In the genomic region with DNA sequence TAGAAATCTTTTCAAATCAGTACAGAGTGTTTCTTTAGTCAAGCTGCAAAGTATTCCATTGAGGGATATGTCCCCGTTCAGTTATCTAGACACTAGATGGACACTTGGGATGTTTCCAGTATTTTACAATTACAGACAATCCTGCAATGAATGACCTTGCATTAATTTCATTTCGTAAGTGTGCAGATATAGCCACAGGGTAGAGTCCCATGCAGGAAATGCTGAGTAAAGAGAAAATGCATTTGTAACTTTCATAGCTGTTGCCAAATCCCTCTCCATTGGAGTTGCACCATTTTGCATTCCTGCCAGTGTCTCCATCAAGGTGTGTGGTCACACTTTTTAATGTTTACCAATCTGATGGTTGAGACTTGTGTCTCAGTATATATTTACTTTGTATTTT, we compare ENCODE assay signal across 25 cellular contexts.
DNase-seq lines count a peak whose midpoint lies in the region; ATAC-seq and TF ChIP-seq lines count a peak whose summit lies in the region.
"Had no signal": no experiment of that assay in that cellular context is flagged by ENCODE, and none has a peak within 500 bp of the region (broad histone marks: within the 10 kb centered on the region; RNA-seq: fewer than 3 reads in every experiment).

No MANE protein-coding gene starts in this region.

- H3K27ac Mint-ChIP-seq in activated T-helper 2 cell treated with anti-CD3 and anti-CD28 coated beads, Interferon-gamma antibody, Interleukin-2, Interleukin-4, amounts not matched to agents 10 μg/mL and 5 μg/mL and 100 μg/mL, durations not matched to agents 14 hours and 24 hours and 36 hours: no peak overlapping the region
- H3K27ac Mint-ChIP-seq: activated CD4-positive, alpha-beta memory T cell treated with anti-CD3 and anti-CD28 coated beads for 36 hours; activated naive CD8-positive, alpha-beta T cell treated with anti-CD3 and anti-CD28 coated beads, Interleukin-2, amount 50 U/mL, for 24 hours had no signal

- peaks cover 18% of the 10 kb centered on the region for H3K4me1 Mint-ChIP-seq in activated T-helper 2 cell treated with anti-CD3 and anti-CD28 coated beads, Interferon-gamma antibody, Interleukin-2, Interleukin-4, amounts not matched to agents 10 μg/mL and 5 μg/mL and 100 μg/mL, durations not matched to agents 14 hours and 24 hours and 36 hours (ENCODE audit: low read depth)

- no peak for TF ChIP-seq POLR2A in right lobe of liver (IDR thresholded peaks at IDR 0.05)

- 2% methylated on average over 2 of the region's 2 CpGs for WGBS in right lobe of liver (ENCODE audit: insufficient coverage, low coverage, low lambda C conversion rate, missing lambda C conversion rate)

- H3K4me2 ChIP-seq in BLaER1 treated with 17β-estradiol and CSF1 and Interleukin-3, amounts not matched to agents 10 nM and 100 nM: peak overlapping the region in 7 of 11 experiments; percentile 38 to 96 (median 94); a peak in 14 of 22 replicates

- ATAC-seq in Right ventricle myocardium superior (ENCODE audit: poor library complexity): peak; percentile 40
- peak in 3 of 4 donors; percentile 12 to 39 (median 23) for ATAC-seq in right lobe of liver
- no peak for ATAC-seq in esophagus mucosa
- ATAC-seq: activated naive CD8-positive, alpha-beta T cell treated with anti-CD3 and anti-CD28 coated beads, Interleukin-2, amount 50 U/mL, for 24 hours; gastroesophageal sphincter had no signal

- TF ChIP-seq CTCF in right lobe of liver (IDR thresholded peaks at IDR 0.05): no peak

- H3K4me3 Mint-ChIP-seq in activated T-helper 2 cell treated with anti-CD3 and anti-CD28 coated beads, Interferon-gamma antibody, Interleukin-2, Interleukin-4, amounts not matched to agents 10 μg/mL and 5 μg/mL and 100 μg/mL, durations not matched to agents 14 hours and 24 hours and 36 hours (ENCODE audit: low read depth): no peak overlapping the region
- H3K4me3 Mint-ChIP-seq: activated CD4-positive, alpha-beta memory T cell treated with anti-CD3 and anti-CD28 coated beads for 36 hours; activated naive CD8-positive, alpha-beta T cell treated with anti-CD3 and anti-CD28 coated beads, Interleukin-2, amount 50 U/mL, for 24 hours had no signal

- H4K20me1 ChIP-seq in BLaER1 treated with 17β-estradiol and CSF1 and Interleukin-3, amounts not matched to agents 10 nM and 100 nM: no peaks in the 10 kb centered on the region

- H3K9me3 ChIP-seq in BLaER1 treated with 17β-estradiol and CSF1 and Interleukin-3, amounts not matched to agents 10 nM and 100 nM (replicated peaks in 1 of 11): no peaks in the 10 kb centered on the region; a peak in 2 of 22 replicates
- H3K9me3 ChIP-seq in right lobe of liver: no peaks in the 10 kb centered on the region
- H3K9me3 ChIP-seq: BE2C, gastroesophageal sphincter had no signal

- H3K9me3 Mint-ChIP-seq in activated T-helper 2 cell treated with anti-CD3 and anti-CD28 coated beads, Interferon-gamma antibody, Interleukin-2, Interleukin-4, amounts not matched to agents 10 μg/mL and 5 μg/mL and 100 μg/mL, durations not matched to agents 14 hours and 24 hours and 36 hours: no peaks in the 10 kb centered on the region
- H3K9me3 Mint-ChIP-seq: activated CD4-positive, alpha-beta memory T cell treated with anti-CD3 and anti-CD28 coated beads for 36 hours; activated naive CD8-positive, alpha-beta T cell treated with anti-CD3 and anti-CD28 coated beads, Interleukin-2, amount 50 U/mL, for 24 hours had no signal

- no peaks in the 10 kb centered on the region for H3K36me3 Mint-ChIP-seq in activated T-helper 2 cell treated with anti-CD3 and anti-CD28 coated beads, Interferon-gamma antibody, Interleukin-2, Interleukin-4, amounts not matched to agents 10 μg/mL and 5 μg/mL and 100 μg/mL, durations not matched to agents 14 hours and 24 hours and 36 hours (ENCODE audit: low read depth)
- H3K36me3 Mint-ChIP-seq: activated CD4-positive, alpha-beta memory T cell treated with anti-CD3 and anti-CD28 coated beads for 36 hours had no signal

- intact Hi-C loops in Right ventricle myocardium superior (cut with DNase I) (no loop called here), right lobe of liver (cut with DNase I) (no loop called here)
- intact Hi-C loops in activated T-helper 2 cell treated with anti-CD3 and anti-CD28 coated beads, Interferon-gamma antibody, Interleukin-2, Interleukin-4, amounts not matched to agents 10 μg/mL and 5 μg/mL and 100 μg/mL, durations not matched to agents 14 hours and 24 hours and 36 hours (cut with micrococcal nuclease): no loop called here

- DNase-seq in RPMI8226 (peak; percentile 57), Right ventricle myocardium superior (no peak), right lobe of liver (peak in 1 of 3 donors; percentile 75)
- DNase-seq in activated CD8-positive, alpha-beta memory T cell treated with anti-CD3 and anti-CD28 coated beads, Interleukin-2, amount 50 U/mL, for 48 hours: no peak
- DNase-seq in activated T-helper 2 cell treated with anti-CD3 and anti-CD28 coated beads, Interferon-gamma antibody, Interleukin-2, Interleukin-4, amounts not matched to agents 10 μg/mL and 5 μg/mL and 100 μg/mL, durations not matched to agents 14 hours and 24 hours and 36 hours (ENCODE audit: low spot score): no peak
- no peak for DNase-seq in stimulated activated CD4-positive, alpha-beta T cell treated with anti-CD3 and anti-CD28 coated beads, Interleukin-12 subunit alpha, Interleukin-12 subunit beta, amount 100 ng/mL, for 4 hours
- DNase-seq: activated CD4-positive, alpha-beta memory T cell treated with anti-CD3 and anti-CD28 coated beads for 36 hours; activated CD4-positive, CD25-positive, alpha-beta regulatory T cell; activated effector memory CD4-positive, alpha-beta T cell treated with Interleukin-2 at 50 U/mL for 16 hours; activated naive CD8-positive, alpha-beta T cell treated with anti-CD3 and anti-CD28 coated beads, Interleukin-2, amount 50 U/mL, for 24 hours; BE2C; brain microvascular endothelial cell; COR-L47; DMS79; effector memory CD4-positive, alpha-beta T cell; GM23248; NCI-H1092 treated with DMSO at 0.1 percent for 48 hours; NCI-H2029 treated with DMSO at 0.1 percent for 48 hours; NCI-H345; NCI-H774; stimulated activated CD4-positive, alpha-beta T cell treated with anti-CD3 and anti-CD28 coated beads, Interleukin-1b, Interleukin-23, amount 100 ng/mL, for 48 hours; T-helper 9 cell had no signal

- H3K4me3 ChIP-seq in BLaER1 treated with 17β-estradiol and CSF1 and Interleukin-3, amounts not matched to agents 10 nM and 100 nM: no peak overlapping the region
- H3K4me3 ChIP-seq in right lobe of liver: no peak overlapping the region
- H3K4me3 ChIP-seq: gastroesophageal sphincter, GM23248 had no signal

- peak overlapping the region in 7 of 11 experiments; percentile 60 to 97 (median 94); a peak in 11 of 22 replicates for H3K27ac ChIP-seq in BLaER1 treated with 17β-estradiol and CSF1 and Interleukin-3, amounts not matched to agents 10 nM and 100 nM
- peak overlapping the region in 1 of 3 donors; percentile 16 for H3K27ac ChIP-seq in right lobe of liver
- H3K27ac ChIP-seq: brain microvascular endothelial cell, gastroesophageal sphincter, GM23248 had no signal

- H3K9ac ChIP-seq in BLaER1 treated with 17β-estradiol and CSF1 and Interleukin-3, amounts not matched to agents 10 nM and 100 nM: peak overlapping the region in 4 of 11 experiments; percentile 63 to 88 (median 86); a peak in 5 of 22 replicates
- H3K9ac ChIP-seq: GM23248 had no signal

- H3K4me1 ChIP-seq in BLaER1 treated with 17β-estradiol and CSF1 and Interleukin-3, amounts not matched to agents 10 nM and 100 nM: peaks cover 41 to 99% (median 80%) of the 10 kb centered on the region in 10 experiments
- peaks cover 0 to 51% (median 12%) of the 10 kb centered on the region in 4 donors for H3K4me1 ChIP-seq in right lobe of liver

- no peaks in the 10 kb centered on the region for H3K27me3 Mint-ChIP-seq in activated T-helper 2 cell treated with anti-CD3 and anti-CD28 coated beads, Interferon-gamma antibody, Interleukin-2, Interleukin-4, amounts not matched to agents 10 μg/mL and 5 μg/mL and 100 μg/mL, durations not matched to agents 14 hours and 24 hours and 36 hours (ENCODE audit: low read depth)
- H3K27me3 Mint-ChIP-seq: activated CD4-positive, alpha-beta memory T cell treated with anti-CD3 and anti-CD28 coated beads for 36 hours; activated naive CD8-positive, alpha-beta T cell treated with anti-CD3 and anti-CD28 coated beads, Interleukin-2, amount 50 U/mL, for 24 hours had no signal

- no peaks in the 10 kb centered on the region for H3K36me3 ChIP-seq in BLaER1 treated with 17β-estradiol and CSF1 and Interleukin-3, amounts not matched to agents 10 nM and 100 nM
- H3K36me3 ChIP-seq in right lobe of liver: no peaks in the 10 kb centered on the region
- H3K36me3 ChIP-seq: BE2C, brain microvascular endothelial cell, gastroesophageal sphincter had no signal

- no peaks in the 10 kb centered on the region for H3K27me3 ChIP-seq in BLaER1 treated with 17β-estradiol and CSF1 and Interleukin-3, amounts not matched to agents 10 nM and 100 nM
- H3K27me3 ChIP-seq in right lobe of liver: no peaks in the 10 kb centered on the region
- H3K27me3 ChIP-seq: BE2C, brain microvascular endothelial cell, gastroesophageal sphincter had no signal
